Comparison of ENCODE assay signal across 1 cellular context in the genomic region with DNA sequence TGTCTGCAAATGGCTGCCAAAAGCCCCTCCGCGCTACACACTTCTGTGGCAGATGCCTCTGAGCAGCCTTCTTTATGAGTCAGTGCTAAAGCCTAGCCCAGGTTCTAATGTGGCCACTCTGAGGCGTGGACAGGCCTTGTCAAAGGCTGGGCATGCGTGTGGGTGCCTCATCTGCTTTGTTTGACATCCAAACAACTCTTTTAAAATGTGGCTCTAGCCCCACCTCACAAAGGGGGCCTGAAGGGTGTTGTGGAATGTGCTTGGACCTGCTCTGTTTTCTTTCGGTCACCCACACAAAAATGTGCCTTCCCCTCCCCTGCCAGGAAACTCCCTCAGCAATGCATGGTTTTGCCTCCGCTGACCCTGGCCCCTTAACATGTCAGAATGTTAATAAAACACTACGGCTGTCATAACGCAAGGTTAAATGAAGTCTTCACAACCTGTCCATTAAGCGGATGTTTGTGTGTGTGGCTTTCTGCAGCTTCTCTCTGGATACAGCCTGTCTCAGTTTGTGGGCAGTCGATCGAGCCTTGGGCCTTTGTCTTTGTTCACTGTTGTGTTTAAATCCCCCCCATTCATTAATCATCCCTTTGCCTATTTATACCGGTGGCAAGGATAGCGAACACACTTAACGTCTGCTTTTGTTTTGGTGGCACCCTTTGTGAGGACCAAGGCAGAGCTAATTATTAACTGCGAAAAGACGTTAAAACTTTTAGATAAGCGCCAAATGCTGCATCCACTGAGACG.
A peak's percentile ranks its signal among the peaks of the same experiment; 100 is the strongest.
TF ChIP-seq lines count a peak whose summit lies in the region.

No MANE protein-coding gene starts in this region.

TF ChIP-seq in HepG2, 621 proteins besides CTCF, POLR2A, EP300 and RAD21 (continued from another document and continues in another):
- TF ChIP-seq FOXC1 (CRISPR knock-in tag; IDR thresholded peaks at IDR 0.05; ENCODE audit: borderline replicate concordance) (no peak; the same call in 1 of the 2 replicates), ZNF343 (CRISPR knock-in tag; IDR thresholded peaks at IDR 0.05) (no peak), ZNF430 (CRISPR knock-in tag; IDR thresholded peaks at IDR 0.05) (no peak; the same call in 1 of the 2 replicates), NR3C1 (CRISPR knock-in tag; IDR thresholded peaks at IDR 0.05) (no peak), ZNF607 (CRISPR knock-in tag; IDR thresholded peaks at IDR 0.05; ENCODE audit: borderline replicate concordance) (no peak), ZNF331 (CRISPR knock-in tag; IDR thresholded peaks at IDR 0.05) (peak; percentile 69), CEBPG (CRISPR knock-in tag; IDR thresholded peaks at IDR 0.05) (peak; percentile 25; the same call in 1 of the 2 replicates), NCOA5 (CRISPR knock-in tag; IDR thresholded peaks at IDR 0.05) (0 out of 2 replicates have a peak, but pooled peaks have one; percentile 58), FOXM1 (CRISPR knock-in tag; IDR thresholded peaks at IDR 0.05) (peak; percentile 17; the same call in 1 of the 2 replicates), RFX1 (IDR thresholded peaks at IDR 0.05) (no peak), DPF2 (CRISPR knock-in tag; IDR thresholded peaks at IDR 0.05; ENCODE audit: borderline replicate concordance, low read depth) (peak; percentile 72), JDP2 (CRISPR knock-in tag; IDR thresholded peaks at IDR 0.05; ENCODE audit: borderline replicate concordance) (no peak), IKZF1 (IDR thresholded peaks at IDR 0.05) (no peak), MEIS1 (CRISPR knock-in tag; IDR thresholded peaks at IDR 0.05; ENCODE audit: borderline replicate concordance) (peak; percentile 94; the same call in 1 of the 2 replicates), TRIM24 (CRISPR knock-in tag; IDR thresholded peaks at IDR 0.05) (no peak), TBP (CRISPR knock-in tag; IDR thresholded peaks at IDR 0.05) (no peak), ZFAT (CRISPR knock-in tag; conservative IDR thresholded peaks at IDR 0.05) (0 out of 2 replicates have a peak, but pooled peaks have one; percentile 39), PPARG (CRISPR knock-in tag; conservative IDR thresholded peaks at IDR 0.05) (no peak), HNRNPL (IDR thresholded peaks at IDR 0.05; ENCODE audit: low read depth, low read length) (0 out of 2 replicates have a peak, but pooled peaks have one; percentile 40), ZSCAN29 (CRISPR knock-in tag; conservative IDR thresholded peaks at IDR 0.05) (peak; percentile 90), ZNF879 (CRISPR knock-in tag; IDR thresholded peaks at IDR 0.05) (no peak)
- TF ChIP-seq, protein P1, sequence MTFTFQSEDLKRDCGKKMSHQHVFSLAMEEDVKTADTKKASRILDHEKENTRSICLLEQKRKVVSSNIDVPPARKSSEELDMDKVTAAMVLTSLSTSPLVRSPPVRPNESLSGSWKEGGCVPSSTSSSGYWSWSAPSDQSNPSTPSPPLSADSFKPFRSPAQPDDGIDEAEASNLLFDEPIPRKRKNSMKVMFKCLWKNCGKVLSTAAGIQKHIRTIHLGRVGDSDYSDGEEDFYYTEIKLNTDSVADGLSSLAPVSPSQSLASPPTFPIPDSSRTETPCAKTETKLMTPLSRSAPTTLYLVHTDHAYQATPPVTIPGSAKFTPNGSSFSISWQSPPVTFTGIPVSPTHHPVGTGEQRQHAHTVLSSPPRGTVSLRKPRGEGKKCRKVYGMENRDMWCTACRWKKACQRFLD (CRISPR knock-in tag; IDR thresholded peaks at IDR 0.05; ENCODE audit: borderline replicate concordance) = no peak; the same call in 1 of the 2 replicates
- TF ChIP-seq, protein P2, sequence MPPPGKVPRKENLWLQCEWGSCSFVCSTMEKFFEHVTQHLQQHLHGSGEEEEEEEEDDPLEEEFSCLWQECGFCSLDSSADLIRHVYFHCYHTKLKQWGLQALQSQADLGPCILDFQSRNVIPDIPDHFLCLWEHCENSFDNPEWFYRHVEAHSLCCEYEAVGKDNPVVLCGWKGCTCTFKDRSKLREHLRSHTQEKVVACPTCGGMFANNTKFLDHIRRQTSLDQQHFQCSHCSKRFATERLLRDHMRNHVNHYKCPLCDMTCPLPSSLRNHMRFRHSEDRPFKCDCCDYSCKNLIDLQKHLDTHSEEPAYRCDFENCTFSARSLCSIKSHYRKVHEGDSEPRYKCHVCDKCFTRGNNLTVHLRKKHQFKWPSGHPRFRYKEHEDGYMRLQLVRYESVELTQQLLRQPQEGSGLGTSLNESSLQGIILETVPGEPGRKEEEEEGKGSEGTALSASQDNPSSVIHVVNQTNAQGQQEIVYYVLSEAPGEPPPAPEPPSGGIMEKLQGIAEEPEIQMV (CRISPR knock-in tag; IDR thresholded peaks at IDR 0.05; ENCODE audit: low read depth) = peak; percentile 50
- TF ChIP-seq, protein P3, sequence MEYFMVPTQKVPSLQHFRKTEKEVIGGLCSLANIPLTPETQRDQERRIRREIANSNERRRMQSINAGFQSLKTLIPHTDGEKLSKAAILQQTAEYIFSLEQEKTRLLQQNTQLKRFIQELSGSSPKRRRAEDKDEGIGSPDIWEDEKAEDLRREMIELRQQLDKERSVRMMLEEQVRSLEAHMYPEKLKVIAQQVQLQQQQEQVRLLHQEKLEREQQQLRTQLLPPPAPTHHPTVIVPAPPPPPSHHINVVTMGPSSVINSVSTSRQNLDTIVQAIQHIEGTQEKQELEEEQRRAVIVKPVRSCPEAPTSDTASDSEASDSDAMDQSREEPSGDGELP (IDR thresholded peaks at IDR 0.05; ENCODE audit: borderline replicate concordance, low read depth) = 0 out of 2 replicates have a peak, but pooled peaks have one; percentile 6
- TF ChIP-seq, protein P4, sequence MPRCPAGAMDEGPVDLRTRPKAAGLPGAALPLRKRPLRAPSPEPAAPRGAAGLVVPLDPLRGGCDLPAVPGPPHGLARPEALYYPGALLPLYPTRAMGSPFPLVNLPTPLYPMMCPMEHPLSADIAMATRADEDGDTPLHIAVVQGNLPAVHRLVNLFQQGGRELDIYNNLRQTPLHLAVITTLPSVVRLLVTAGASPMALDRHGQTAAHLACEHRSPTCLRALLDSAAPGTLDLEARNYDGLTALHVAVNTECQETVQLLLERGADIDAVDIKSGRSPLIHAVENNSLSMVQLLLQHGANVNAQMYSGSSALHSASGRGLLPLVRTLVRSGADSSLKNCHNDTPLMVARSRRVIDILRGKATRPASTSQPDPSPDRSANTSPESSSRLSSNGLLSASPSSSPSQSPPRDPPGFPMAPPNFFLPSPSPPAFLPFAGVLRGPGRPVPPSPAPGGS (CRISPR knock-in tag; IDR thresholded peaks at IDR 0.05) = no peak
- TF ChIP-seq, protein P5, sequence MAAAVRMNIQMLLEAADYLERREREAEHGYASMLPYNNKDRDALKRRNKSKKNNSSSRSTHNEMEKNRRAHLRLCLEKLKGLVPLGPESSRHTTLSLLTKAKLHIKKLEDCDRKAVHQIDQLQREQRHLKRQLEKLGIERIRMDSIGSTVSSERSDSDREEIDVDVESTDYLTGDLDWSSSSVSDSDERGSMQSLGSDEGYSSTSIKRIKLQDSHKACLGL (CRISPR knock-in tag; IDR thresholded peaks at IDR 0.05) = 0 out of 2 replicates have a peak, but pooled peaks have one; percentile 41
- TF ChIP-seq, protein P6, sequence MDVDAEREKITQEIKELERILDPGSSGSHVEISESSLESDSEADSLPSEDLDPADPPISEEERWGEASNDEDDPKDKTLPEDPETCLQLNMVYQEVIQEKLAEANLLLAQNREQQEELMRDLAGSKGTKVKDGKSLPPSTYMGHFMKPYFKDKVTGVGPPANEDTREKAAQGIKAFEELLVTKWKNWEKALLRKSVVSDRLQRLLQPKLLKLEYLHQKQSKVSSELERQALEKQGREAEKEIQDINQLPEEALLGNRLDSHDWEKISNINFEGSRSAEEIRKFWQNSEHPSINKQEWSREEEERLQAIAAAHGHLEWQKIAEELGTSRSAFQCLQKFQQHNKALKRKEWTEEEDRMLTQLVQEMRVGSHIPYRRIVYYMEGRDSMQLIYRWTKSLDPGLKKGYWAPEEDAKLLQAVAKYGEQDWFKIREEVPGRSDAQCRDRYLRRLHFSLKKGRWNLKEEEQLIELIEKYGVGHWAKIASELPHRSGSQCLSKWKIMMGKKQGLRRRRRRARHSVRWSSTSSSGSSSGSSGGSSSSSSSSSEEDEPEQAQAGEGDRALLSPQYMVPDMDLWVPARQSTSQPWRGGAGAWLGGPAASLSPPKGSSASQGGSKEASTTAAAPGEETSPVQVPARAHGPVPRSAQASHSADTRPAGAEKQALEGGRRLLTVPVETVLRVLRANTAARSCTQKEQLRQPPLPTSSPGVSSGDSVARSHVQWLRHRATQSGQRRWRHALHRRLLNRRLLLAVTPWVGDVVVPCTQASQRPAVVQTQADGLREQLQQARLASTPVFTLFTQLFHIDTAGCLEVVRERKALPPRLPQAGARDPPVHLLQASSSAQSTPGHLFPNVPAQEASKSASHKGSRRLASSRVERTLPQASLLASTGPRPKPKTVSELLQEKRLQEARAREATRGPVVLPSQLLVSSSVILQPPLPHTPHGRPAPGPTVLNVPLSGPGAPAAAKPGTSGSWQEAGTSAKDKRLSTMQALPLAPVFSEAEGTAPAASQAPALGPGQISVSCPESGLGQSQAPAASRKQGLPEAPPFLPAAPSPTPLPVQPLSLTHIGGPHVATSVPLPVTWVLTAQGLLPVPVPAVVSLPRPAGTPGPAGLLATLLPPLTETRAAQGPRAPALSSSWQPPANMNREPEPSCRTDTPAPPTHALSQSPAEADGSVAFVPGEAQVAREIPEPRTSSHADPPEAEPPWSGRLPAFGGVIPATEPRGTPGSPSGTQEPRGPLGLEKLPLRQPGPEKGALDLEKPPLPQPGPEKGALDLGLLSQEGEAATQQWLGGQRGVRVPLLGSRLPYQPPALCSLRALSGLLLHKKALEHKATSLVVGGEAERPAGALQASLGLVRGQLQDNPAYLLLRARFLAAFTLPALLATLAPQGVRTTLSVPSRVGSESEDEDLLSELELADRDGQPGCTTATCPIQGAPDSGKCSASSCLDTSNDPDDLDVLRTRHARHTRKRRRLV (CRISPR knock-in tag; IDR thresholded peaks at IDR 0.05) = no peak
- TF ChIP-seq, protein P7, sequence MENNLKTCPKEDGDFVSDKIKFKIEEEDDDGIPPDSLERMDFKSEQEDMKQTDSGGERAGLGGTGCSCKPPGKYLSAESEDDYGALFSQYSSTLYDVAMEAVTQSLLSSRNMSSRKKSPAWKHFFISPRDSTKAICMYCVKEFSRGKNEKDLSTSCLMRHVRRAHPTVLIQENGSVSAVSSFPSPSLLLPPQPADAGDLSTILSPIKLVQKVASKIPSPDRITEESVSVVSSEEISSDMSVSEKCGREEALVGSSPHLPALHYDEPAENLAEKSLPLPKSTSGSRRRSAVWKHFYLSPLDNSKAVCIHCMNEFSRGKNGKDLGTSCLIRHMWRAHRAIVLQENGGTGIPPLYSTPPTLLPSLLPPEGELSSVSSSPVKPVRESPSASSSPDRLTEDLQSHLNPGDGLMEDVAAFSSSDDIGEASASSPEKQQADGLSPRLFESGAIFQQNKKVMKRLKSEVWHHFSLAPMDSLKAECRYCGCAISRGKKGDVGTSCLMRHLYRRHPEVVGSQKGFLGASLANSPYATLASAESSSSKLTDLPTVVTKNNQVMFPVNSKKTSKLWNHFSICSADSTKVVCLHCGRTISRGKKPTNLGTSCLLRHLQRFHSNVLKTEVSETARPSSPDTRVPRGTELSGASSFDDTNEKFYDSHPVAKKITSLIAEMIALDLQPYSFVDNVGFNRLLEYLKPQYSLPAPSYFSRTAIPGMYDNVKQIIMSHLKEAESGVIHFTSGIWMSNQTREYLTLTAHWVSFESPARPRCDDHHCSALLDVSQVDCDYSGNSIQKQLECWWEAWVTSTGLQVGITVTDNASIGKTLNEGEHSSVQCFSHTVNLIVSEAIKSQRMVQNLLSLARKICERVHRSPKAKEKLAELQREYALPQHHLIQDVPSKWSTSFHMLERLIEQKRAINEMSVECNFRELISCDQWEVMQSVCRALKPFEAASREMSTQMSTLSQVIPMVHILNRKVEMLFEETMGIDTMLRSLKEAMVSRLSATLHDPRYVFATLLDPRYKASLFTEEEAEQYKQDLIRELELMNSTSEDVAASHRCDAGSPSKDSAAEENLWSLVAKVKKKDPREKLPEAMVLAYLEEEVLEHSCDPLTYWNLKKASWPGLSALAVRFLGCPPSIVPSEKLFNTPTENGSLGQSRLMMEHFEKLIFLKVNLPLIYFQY (CRISPR knock-in tag; IDR thresholded peaks at IDR 0.05; ENCODE audit: borderline replicate concordance) = no peak
- TF ChIP-seq, protein P8, sequence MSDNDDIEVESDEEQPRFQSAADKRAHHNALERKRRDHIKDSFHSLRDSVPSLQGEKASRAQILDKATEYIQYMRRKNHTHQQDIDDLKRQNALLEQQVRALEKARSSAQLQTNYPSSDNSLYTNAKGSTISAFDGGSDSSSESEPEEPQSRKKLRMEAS (IDR thresholded peaks at IDR 0.05) = peak; percentile 91
- TF ChIP-seq, protein P9, sequence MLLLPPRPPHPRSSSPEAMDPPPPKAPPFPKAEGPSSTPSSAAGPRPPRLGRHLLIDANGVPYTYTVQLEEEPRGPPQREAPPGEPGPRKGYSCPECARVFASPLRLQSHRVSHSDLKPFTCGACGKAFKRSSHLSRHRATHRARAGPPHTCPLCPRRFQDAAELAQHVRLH (CRISPR knock-in tag; IDR thresholded peaks at IDR 0.05; ENCODE audit: borderline replicate concordance, low read depth) = 0 out of 2 replicates have a peak, but pooled peaks have one; percentile 6
- TF ChIP-seq, protein P10, sequence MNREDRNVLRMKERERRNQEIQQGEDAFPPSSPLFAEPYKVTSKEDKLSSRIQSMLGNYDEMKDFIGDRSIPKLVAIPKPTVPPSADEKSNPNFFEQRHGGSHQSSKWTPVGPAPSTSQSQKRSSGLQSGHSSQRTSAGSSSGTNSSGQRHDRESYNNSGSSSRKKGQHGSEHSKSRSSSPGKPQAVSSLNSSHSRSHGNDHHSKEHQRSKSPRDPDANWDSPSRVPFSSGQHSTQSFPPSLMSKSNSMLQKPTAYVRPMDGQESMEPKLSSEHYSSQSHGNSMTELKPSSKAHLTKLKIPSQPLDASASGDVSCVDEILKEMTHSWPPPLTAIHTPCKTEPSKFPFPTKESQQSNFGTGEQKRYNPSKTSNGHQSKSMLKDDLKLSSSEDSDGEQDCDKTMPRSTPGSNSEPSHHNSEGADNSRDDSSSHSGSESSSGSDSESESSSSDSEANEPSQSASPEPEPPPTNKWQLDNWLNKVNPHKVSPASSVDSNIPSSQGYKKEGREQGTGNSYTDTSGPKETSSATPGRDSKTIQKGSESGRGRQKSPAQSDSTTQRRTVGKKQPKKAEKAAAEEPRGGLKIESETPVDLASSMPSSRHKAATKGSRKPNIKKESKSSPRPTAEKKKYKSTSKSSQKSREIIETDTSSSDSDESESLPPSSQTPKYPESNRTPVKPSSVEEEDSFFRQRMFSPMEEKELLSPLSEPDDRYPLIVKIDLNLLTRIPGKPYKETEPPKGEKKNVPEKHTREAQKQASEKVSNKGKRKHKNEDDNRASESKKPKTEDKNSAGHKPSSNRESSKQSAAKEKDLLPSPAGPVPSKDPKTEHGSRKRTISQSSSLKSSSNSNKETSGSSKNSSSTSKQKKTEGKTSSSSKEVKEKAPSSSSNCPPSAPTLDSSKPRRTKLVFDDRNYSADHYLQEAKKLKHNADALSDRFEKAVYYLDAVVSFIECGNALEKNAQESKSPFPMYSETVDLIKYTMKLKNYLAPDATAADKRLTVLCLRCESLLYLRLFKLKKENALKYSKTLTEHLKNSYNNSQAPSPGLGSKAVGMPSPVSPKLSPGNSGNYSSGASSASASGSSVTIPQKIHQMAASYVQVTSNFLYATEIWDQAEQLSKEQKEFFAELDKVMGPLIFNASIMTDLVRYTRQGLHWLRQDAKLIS (CRISPR knock-in tag; IDR thresholded peaks at IDR 0.05) = 0 out of 2 replicates have a peak, but pooled peaks have one; percentile 28
